In the genomic region with DNA sequence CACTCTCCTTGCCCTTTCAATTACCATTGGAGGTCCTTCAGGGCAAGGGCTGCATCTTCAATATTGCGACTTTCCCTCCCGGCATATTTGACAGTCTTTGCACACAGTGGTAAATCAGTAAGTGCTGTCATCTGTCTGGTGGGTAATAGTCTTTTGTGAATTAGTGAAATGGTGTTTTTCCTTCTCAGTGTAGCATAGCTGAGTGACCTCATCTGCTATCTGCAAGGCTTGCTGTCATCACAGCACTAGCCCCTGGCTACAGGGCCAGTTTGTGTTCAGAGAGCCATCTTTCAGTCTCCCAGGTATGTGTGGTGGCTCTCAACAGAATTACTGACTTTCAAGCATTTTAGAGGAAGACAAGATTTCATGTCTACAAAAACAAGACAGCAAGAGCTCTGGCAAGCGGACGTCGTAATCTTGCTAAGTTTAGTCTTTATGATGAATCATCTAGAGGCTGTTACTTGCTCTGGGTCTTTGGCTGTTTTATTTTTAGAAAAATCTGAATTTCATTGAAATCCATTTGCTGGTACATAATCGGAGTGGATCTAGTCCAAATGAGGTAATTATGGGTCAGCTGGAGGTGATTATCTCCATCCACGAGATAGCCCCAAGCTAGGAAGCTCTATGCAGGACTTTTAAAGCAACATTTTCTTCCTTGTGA, we compare ENCODE assay signal across 14 cellular contexts.
DNase-seq lines count a peak whose midpoint lies in the region; FAIRE-seq and TF ChIP-seq lines count a peak whose summit lies in the region.
"Had no signal": no experiment of that assay in that cellular context is flagged by ENCODE, and none has a peak within 500 bp of the region (broad histone marks: within the 10 kb centered on the region; RNA-seq: fewer than 3 reads in every experiment).

No MANE protein-coding gene starts in this region.

- no peaks in the 10 kb centered on the region for H3K79me1 ChIP-seq in trophoblast cell (ENCODE audit: low read length)

- H4K12ac ChIP-seq in trophoblast cell (ENCODE audit: low read depth, low read length): no peak overlapping the region

- H3K4me3 ChIP-seq in trophoblast cell (ENCODE audit: low read depth, low read length) (no peak overlapping the region), thyroid gland (replicated peaks in 1 of 3) (no peak overlapping the region)
- H3K4me3 ChIP-seq: SK-N-MC, stomach had no signal

- no peaks in the 10 kb centered on the region for H3K36me3 ChIP-seq in trophoblast cell (ENCODE audit: control insufficient read depth in 1 of 2, insufficient read depth in 2 of 2, low read length in 2 of 2)
- no peaks in the 10 kb centered on the region for H3K36me3 ChIP-seq in thyroid gland
- H3K36me3 ChIP-seq: stomach had no signal

- H4K8ac ChIP-seq in trophoblast cell (ENCODE audit: low read depth, low read length): no peak overlapping the region

- DNase-seq in GM04503 (ENCODE audit: low read depth) (peak; percentile 75), NOMO-1 treated with DMSO at 0.1 percent for 48 hours (lab: John Stamatoyannopoulos, UW; ENCODE audit: unreplicated experiment) (peak; percentile 61), fibroblast of gingiva (ENCODE audit: low read depth) (peak; percentile 86), trophoblast cell (peak; percentile 4 to 41), hippocampal formation (lab: John Stamatoyannopoulos, UW) (no peak), thyroid gland (no peak), NCI-H774 (lab: John Stamatoyannopoulos, UW) (no peak), GM19239 (ENCODE audit: insufficient read length, low spot score) (no peak)
- DNase-seq: activated CD8-positive, alpha-beta memory T cell treated with anti-CD3 and anti-CD28 coated beads, Interleukin-2, amount 50 U/mL, for 4 hours; COR-L47; NCI-H1092 treated with DMSO at 0.1 percent for 48 hours; stimulated activated CD4-positive, alpha-beta T cell treated with anti-CD3 and anti-CD28 coated beads, Interleukin-4, amount 100 ng/mL, for 4 hours; stomach had no signal

- TF ChIP-seq POLR2A in thyroid gland (IDR thresholded peaks at IDR 0.05): no peak

- no peak overlapping the region for H3K4me2 ChIP-seq in trophoblast cell (ENCODE audit: low read length)

- no CpG with 5 or more reads among the region's 7 CpGs for WGBS in trophoblast cell (ENCODE audit: extremely low coverage, insufficient coverage, insufficient read length)
- 73 to 74% methylated on average over 7 of the region's 7 CpGs for WGBS in thyroid gland, 2 donors

- FAIRE-seq in GM19239 (lab: Jason Lieb, UNC): no peak

- no peak overlapping the region for H3K23ac ChIP-seq in trophoblast cell (ENCODE audit: low read length)

- no peak overlapping the region for H2BK12ac ChIP-seq in trophoblast cell (ENCODE audit: low read length)

- no peak overlapping the region for H3K14ac ChIP-seq in trophoblast cell (ENCODE audit: low read length)

- H2BK120ac ChIP-seq in trophoblast cell (ENCODE audit: insufficient read depth, low read length, poor library complexity): no peak overlapping the region

- H3K9me3 ChIP-seq in trophoblast cell (ENCODE audit: insufficient read depth, low read depth, low read length) (no peaks in the 10 kb centered on the region), thyroid gland (no peaks in the 10 kb centered on the region)
- H3K9me3 ChIP-seq: stomach had no signal

- no peak overlapping the region for H2AK5ac ChIP-seq in trophoblast cell (ENCODE audit: low read length)

- no peak overlapping the region for H3K18ac ChIP-seq in trophoblast cell (ENCODE audit: low read length)

- no peak for TF ChIP-seq CTCF in thyroid gland (IDR thresholded peaks at IDR 0.05)

- H3K4me1 ChIP-seq in trophoblast cell (ENCODE audit: control insufficient read depth in 1 of 2, insufficient read depth in 2 of 2, low read length in 2 of 2) (peaks cover 0 to 9% of the 10 kb centered on the region in 2 experiments), thyroid gland (no peaks in the 10 kb centered on the region)
- H3K4me1 ChIP-seq: stomach had no signal

- H2AFZ ChIP-seq in trophoblast cell (ENCODE audit: insufficient read depth, low read length, poor library complexity): no peak overlapping the region

- H3K9ac ChIP-seq in trophoblast cell (ENCODE audit: low read length): no peak overlapping the region

- H3K27me3 ChIP-seq in trophoblast cell (ENCODE audit: insufficient read depth, low read length) (no peaks in the 10 kb centered on the region), thyroid gland (no peaks in the 10 kb centered on the region)
- H3K27me3 ChIP-seq: stomach had no signal

- peak overlapping the region; percentile 69 for H3K27ac ChIP-seq in trophoblast cell (ENCODE audit: low read depth, low read length)
- H3K27ac ChIP-seq in thyroid gland: no peak overlapping the region
- H3K27ac ChIP-seq: SK-N-MC, stomach had no signal

- H3K79me2 ChIP-seq in trophoblast cell (ENCODE audit: control insufficient read depth, insufficient read depth, low read length, poor library complexity): no peaks in the 10 kb centered on the region

- H2BK5ac ChIP-seq in trophoblast cell (ENCODE audit: low read depth, low read length, poor library complexity): no peak overlapping the region

- no peak overlapping the region for H4K91ac ChIP-seq in trophoblast cell (ENCODE audit: low read depth, low read length)

- H3K4ac ChIP-seq in trophoblast cell (ENCODE audit: low read depth, low read length): no peak overlapping the region

- intact Hi-C loops in thyroid gland (cut with DNase I): no loop called here

Comparison
In these comparisons a context has a peak if more than half of its experiments do, and no peak if none do; other contexts are left out.
1. DNase-seq: peak in GM04503 (single experiment), NOMO-1 treated with DMSO at 0.1 percent for 48 hours (single experiment), fibroblast of gingiva (single experiment) and trophoblast cell (2 of 2); none in hippocampal formation (0 of 2), thyroid gland (0 of 2), NCI-H774 (single experiment) and GM19239 (single experiment).